ENCODE assay signal across 17 cellular contexts in the genomic region with DNA sequence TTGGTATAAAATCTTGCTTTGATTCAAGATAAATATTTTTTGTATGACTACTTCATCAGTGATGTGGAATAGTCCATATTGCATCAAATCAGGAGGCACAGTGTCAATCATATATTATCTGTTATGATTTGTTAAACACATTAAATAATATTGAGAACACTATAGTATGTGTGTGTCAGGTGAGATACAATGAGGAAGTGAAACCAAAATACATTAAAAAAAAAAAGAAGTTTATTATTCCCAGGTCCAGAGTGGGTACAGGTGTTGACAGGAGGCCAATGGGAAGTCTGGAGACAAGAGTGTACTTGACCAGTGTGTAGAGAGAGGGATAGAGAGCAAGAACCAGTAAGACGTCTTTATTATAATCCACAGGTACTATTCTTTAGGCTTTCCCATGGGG.
"Had no signal": no experiment of that assay in that cellular context is flagged by ENCODE, and none has a peak within 500 bp of the region (broad histone marks: within the 10 kb centered on the region; RNA-seq: fewer than 3 reads in every experiment).

No MANE protein-coding gene starts in this region.

- H3K36me3 Mint-ChIP-seq: natural killer cell treated with Interleukin-12 subunit alpha and Interleukin-12 subunit beta and Interleukin-15 and Interleukin-18, amount 100 ng/mL, for 72 hours had no signal

- FAIRE-seq: astrocyte, small intestine, urothelium cell line had no signal

- H3K9me3 Mint-ChIP-seq: activated naive CD4-positive, alpha-beta T cell treated with anti-CD3 and anti-CD28 coated beads for 36 hours; activated T-helper 17 cell treated with anti-CD3 and anti-CD28 coated beads, Interleukin-2, amount 50 U/mL, for 72 hours had no signal

- H3K9me3 ChIP-seq: esophagus squamous epithelium had no signal

- ATAC-seq: activated T-helper 17 cell treated with anti-CD3 and anti-CD28 coated beads, Interleukin-2, amount 50 U/mL, for 72 hours; left cardiac atrium; natural killer cell treated with Interleukin-12 subunit alpha and Interleukin-12 subunit beta and Interleukin-15 and Interleukin-18, amount 100 ng/mL, for 72 hours; right cardiac atrium had no signal

- H3K27me3 ChIP-seq: esophagus squamous epithelium had no signal

- H3K27ac ChIP-seq: esophagus squamous epithelium had no signal

- H3K27ac Mint-ChIP-seq: activated naive CD4-positive, alpha-beta T cell treated with anti-CD3 and anti-CD28 coated beads for 36 hours; activated T-helper 17 cell treated with anti-CD3 and anti-CD28 coated beads, Interleukin-2, amount 50 U/mL, for 72 hours; immature natural killer cell; natural killer cell treated with Interleukin-12 subunit alpha and Interleukin-12 subunit beta and Interleukin-15 and Interleukin-18, amount 100 ng/mL, for 72 hours; progenitor cell of endocrine pancreas had no signal

- H3K4me3 ChIP-seq: esophagus squamous epithelium, lung had no signal

- H3K27me3 Mint-ChIP-seq: activated T-helper 17 cell treated with anti-CD3 and anti-CD28 coated beads, Interleukin-2, amount 50 U/mL, for 72 hours; natural killer cell treated with Interleukin-12 subunit alpha and Interleukin-12 subunit beta and Interleukin-15 and Interleukin-18, amount 100 ng/mL, for 72 hours; progenitor cell of endocrine pancreas had no signal

- DNase-seq: activated CD4-positive, alpha-beta T cell treated with anti-CD3 and anti-CD28 coated beads for 48 hours; activated CD8-positive, alpha-beta memory T cell treated with anti-CD3 and anti-CD28 coated beads for 24 hours; activated naive CD4-positive, alpha-beta T cell treated with anti-CD3 and anti-CD28 coated beads for 36 hours; activated T-cell treated with anti-CD3 and anti-CD28 coated beads for 4 hours; esophagus squamous epithelium; foreskin fibroblast; immature natural killer cell; left cardiac atrium; occipital lobe; right cardiac atrium; small intestine had no signal

- H3K4me3 Mint-ChIP-seq: activated naive CD4-positive, alpha-beta T cell treated with anti-CD3 and anti-CD28 coated beads for 36 hours; activated T-helper 17 cell treated with anti-CD3 and anti-CD28 coated beads, Interleukin-2, amount 50 U/mL, for 72 hours; immature natural killer cell; natural killer cell treated with Interleukin-12 subunit alpha and Interleukin-12 subunit beta and Interleukin-15 and Interleukin-18, amount 100 ng/mL, for 72 hours had no signal

- H3K4me1 ChIP-seq: esophagus squamous epithelium had no signal

- H3K4me1 Mint-ChIP-seq: activated T-helper 17 cell treated with anti-CD3 and anti-CD28 coated beads, Interleukin-2, amount 50 U/mL, for 72 hours; immature natural killer cell had no signal

- H3K36me3 ChIP-seq: esophagus squamous epithelium had no signal
